ENCODE assay signal across 19 cellular contexts in the genomic region with DNA sequence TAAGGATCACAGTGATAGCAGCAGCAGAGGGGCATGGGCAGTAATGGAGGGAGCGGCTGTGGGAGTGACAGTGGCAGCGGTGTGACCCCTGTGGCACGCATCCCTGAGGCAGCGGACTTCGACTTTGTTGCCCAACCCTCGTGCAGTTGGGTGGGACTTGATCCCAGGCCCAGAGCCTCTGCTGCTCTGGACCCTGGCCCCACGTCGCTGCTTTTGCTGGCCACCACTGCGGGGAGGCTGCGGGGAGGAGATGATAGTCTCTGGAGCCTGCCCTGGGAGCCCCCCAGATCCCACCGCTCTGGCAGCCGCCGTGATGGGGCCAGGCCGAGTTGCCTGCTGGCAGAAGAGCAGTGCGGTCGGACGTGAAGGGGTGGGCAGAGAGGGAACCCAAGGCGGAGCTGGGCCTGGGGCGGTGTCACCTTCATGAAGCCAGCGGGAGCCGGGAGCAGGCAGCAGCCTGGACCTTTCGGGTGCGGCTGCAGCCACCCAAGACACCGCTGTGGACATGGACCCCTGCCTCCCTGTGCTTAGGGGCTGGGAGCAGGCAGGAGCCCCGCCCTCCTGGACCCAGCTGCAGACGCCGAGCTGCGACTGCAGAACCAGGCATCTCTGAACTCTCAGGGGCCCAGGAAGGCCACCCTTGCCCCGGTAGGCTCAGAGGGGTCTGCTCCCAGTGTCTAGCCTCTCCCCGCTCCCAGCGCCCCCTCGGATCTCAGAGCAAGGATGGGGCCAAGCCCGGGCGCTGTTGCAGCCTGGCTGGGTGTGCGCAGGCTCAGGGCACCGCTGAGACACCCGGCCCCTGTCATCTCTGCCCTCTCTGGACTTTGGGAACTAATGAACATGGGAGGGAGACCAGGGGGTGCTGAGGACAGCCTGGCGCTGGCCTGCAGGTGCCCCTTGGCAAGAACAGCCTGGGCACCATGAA. TPM values are rescaled to one million over a fixed set of nuclear protein-coding genes. Genes with fewer than 3 reads are reported as not detected.
DNase-seq lines count a peak whose midpoint lies in the region; ATAC-seq and TF ChIP-seq lines count a peak whose summit lies in the region.
"Had no signal": no experiment of that assay in that cellular context is flagged by ENCODE, and none has a peak within 500 bp of the region (broad histone marks: within the 10 kb centered on the region; RNA-seq: fewer than 3 reads in every experiment).

No MANE protein-coding gene starts in this region.

- H3K9me3 ChIP-seq in right cardiac atrium (ENCODE audit: control insufficient read depth, low read length): no peaks in the 10 kb centered on the region
- H3K9me3 ChIP-seq in osteoblast (ENCODE audit: low read depth, low read length): no peaks in the 10 kb centered on the region

- intact Hi-C loops in right cardiac atrium (cut with DNase I): loop anchor here in 1 of 4 donors (10.0 kb wide), 1 partner anchor 49 kb away; no protein-coding TSS in a partner anchor
- intact Hi-C loops in left ventricle myocardium superior (cut with micrococcal nuclease): loop anchor here (10.0 kb wide), 1 partner anchor 49 kb away; no protein-coding TSS in a partner anchor

- H3K4me1 ChIP-seq in right cardiac atrium (ENCODE audit: control insufficient read depth, insufficient read depth, low read length) (no peaks in the 10 kb centered on the region), osteoblast (ENCODE audit: insufficient read depth, low read length) (no peaks in the 10 kb centered on the region)

- no peak overlapping the region for H3K4me2 ChIP-seq in osteoblast (ENCODE audit: insufficient read depth, low read length)

- ATAC-seq in right cardiac atrium (peak; percentile 38 to 42), left ventricle myocardium superior (no peak), left lobe of liver (peak; percentile 82), esophagus mucosa (no peak), GM21423 (IDR thresholded peaks at IDR 0.05; ENCODE audit: unreplicated experiment) (no peak)
- ATAC-seq: SK-N-SH treated with all-trans-retinoic acid at 6 μM for 48 hours had no signal

- no peaks in the 10 kb centered on the region for H4K20me1 ChIP-seq in osteoblast (ENCODE audit: insufficient read depth, low read length)

- no peak for TF ChIP-seq CTCF in osteoblast (IDR thresholded peaks at IDR 0.05; ENCODE audit: extremely low read depth, low read depth, low read length)

- H3K36me3 ChIP-seq in osteoblast (ENCODE audit: insufficient read depth, low read length): no peaks in the 10 kb centered on the region

- WGBS in right cardiac atrium: 95% methylated on average over 38 of the region's 38 CpGs

- H3K4me3 ChIP-seq in right cardiac atrium (ENCODE audit: low read length): no peak overlapping the region
- H3K4me3 ChIP-seq in osteoblast (ENCODE audit: insufficient read depth, low read length): no peak overlapping the region

- H3K27me3 ChIP-seq in right cardiac atrium (ENCODE audit: control insufficient read depth, insufficient read depth): no peaks in the 10 kb centered on the region
- H3K27me3 ChIP-seq in osteoblast (ENCODE audit: insufficient read depth, low read length): no peaks in the 10 kb centered on the region

- DNase-seq in right cardiac atrium (peak in 1 of 3 donors; percentile 49), left ventricle myocardium superior (no peak), left lobe of liver (ENCODE audit: low spot score) (peak; percentile 60), osteoblast (ENCODE audit: insufficient read length, low spot score, missing footprints) (peak; percentile 58)
- no peak for DNase-seq in stimulated activated CD4-positive, alpha-beta T cell treated with anti-CD3 and anti-CD28 coated beads, Interleukin-12 subunit alpha, Interleukin-12 subunit beta, amount 100 ng/mL, for 4 hours
- DNase-seq: EL, GF-D8, HCEC 1CT, Karpas-422, MV-4-11, NCI-H1105 treated with DMSO at 0.1 percent for 48 hours, NCI-H2029 treated with DMSO at 0.1 percent for 48 hours, NCI-H226, NCI-H510A treated with DMSO at 0.1 percent for 48 hours, NCI-H748 treated with DMSO at 0.1 percent for 48 hours had no signal

- H3K27ac ChIP-seq in right cardiac atrium (ENCODE audit: low read length): no peak overlapping the region
- H3K27ac ChIP-seq in osteoblast (ENCODE audit: low read depth, low read length): no peak overlapping the region
- H3K27ac ChIP-seq: C4-2B had no signal

- H2AFZ ChIP-seq in osteoblast (ENCODE audit: low read length): no peak overlapping the region

- no peaks in the 10 kb centered on the region for H3K79me2 ChIP-seq in osteoblast (ENCODE audit: insufficient read depth, low read length)

RNA-seq across cellular contexts. Expression of gene COMMD2, which starts 38.3 kb away (rescaled TPM):
- total RNA-seq in right cardiac atrium (10 to 100 TPM; 17.0 to 22.2 (median 19.9) TPM), left ventricle myocardium superior (16.8 TPM), left lobe of liver (9.5 TPM), osteoblast (38.4 and 38.6 TPM in 2 replicates), esophagus mucosa (30.5 TPM)
- 7.4 TPM for polyA plus RNA-seq in right cardiac atrium

RNA-seq across cellular contexts. Expression of gene WWTR1, which starts 56.2 kb away (rescaled TPM):
- 10 to 100 TPM; 48.2 to 99.2 (median 56.9) TPM for total RNA-seq in right cardiac atrium
- polyA plus RNA-seq in right cardiac atrium: 23.0 TPM
- 40.0 TPM for total RNA-seq in left ventricle myocardium superior
- total RNA-seq in left lobe of liver: 13.2 TPM
- total RNA-seq in osteoblast: 79.3 and 84.7 TPM in 2 replicates
- 30.7 TPM for total RNA-seq in esophagus mucosa

Comparison
In these comparisons a context has a peak if more than half of its experiments do, and no peak if none do; other contexts are left out.
1. ATAC-seq: peak in right cardiac atrium (2 of 2) and left lobe of liver (single experiment); none in left ventricle myocardium superior (single experiment), esophagus mucosa (single experiment) and GM21423 (single experiment).
2. DNase-seq: peak in left lobe of liver (single experiment) and osteoblast (single experiment); none in left ventricle myocardium superior (single experiment) and stimulated activated CD4-positive, alpha-beta T cell treated with anti-CD3 and anti-CD28 coated beads, Interleukin-12 subunit alpha, Interleukin-12 subunit beta, amount 100 ng/mL, for 4 hours (single experiment).